8 cellular contexts compared by ENCODE assay signal in the genomic region with DNA sequence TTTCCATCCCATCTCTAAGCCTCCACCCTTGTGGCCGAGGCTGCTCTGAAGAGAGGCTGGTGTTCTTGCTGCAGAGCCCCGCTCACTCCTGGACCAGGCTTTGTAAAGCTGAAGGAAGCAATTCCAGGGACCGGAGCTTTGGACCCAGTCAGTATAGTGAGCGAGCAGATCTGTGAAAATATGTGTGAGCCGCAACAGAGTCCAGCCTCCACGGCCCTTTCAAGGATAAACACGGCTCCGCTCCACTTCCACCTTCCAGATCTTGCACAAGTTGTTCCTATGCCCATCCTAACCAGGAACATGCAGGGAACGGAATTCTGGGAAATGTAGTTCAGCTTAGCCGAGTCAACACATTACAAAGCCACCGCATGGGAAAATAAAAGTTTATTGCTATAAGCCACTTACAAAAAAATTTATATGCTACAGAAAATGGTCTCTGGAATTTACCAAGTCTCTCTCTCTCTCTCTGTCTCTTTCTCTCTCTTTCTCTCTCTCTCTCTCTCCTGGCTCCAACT.
A peak's percentile ranks its signal among the peaks of the same experiment; 100 is the strongest.
DNase-seq lines count a peak whose midpoint lies in the region; ATAC-seq lines count a peak whose summit lies in the region.

No MANE protein-coding gene starts in this region.

- peak; percentile 73 for DNase-seq in AG08396 (ENCODE audit: low spot score)
- DNase-seq in M059J (ENCODE audit: low read depth) = peak; percentile 83
- DNase-seq in astrocyte of the hippocampus (ENCODE audit: low read depth, low spot score) = peak; percentile 81
- peak; percentile 22 for DNase-seq in hepatic stellate cell (ENCODE audit: low spot score)
- DNase-seq in pulmonary artery endothelial cell (ENCODE audit: low read depth, low spot score) = peak; percentile 45
- DNase-seq in effector CD4-positive, alpha-beta T cell = no peak

- ATAC-seq in GM19463 (IDR thresholded peaks at IDR 0.05; ENCODE audit: unreplicated experiment) (no peak), HG02571 (IDR thresholded peaks at IDR 0.05; ENCODE audit: unreplicated experiment) (no peak)
